8 cellular contexts compared by ENCODE assay signal in genomic region chr12:112900298-112901145, GRCh38. TPM values are rescaled to one million over a fixed set of nuclear protein-coding genes. Genes with fewer than 3 reads are reported as not detected.
DNase-seq lines count a peak whose midpoint lies in the region; ATAC-seq and TF ChIP-seq lines count a peak whose summit lies in the region.

No MANE protein-coding gene starts in this region.

- no TSS peak for BruUV-seq in PC-9 (replicated peaks; lab: Mats Ljungman, UMichigan)

- no peak for TF ChIP-seq POLR2A in adrenal gland (IDR thresholded peaks at IDR 0.05)

- H3K36me3 ChIP-seq in PC-9 (ENCODE audit: low read depth) (no peaks in the 10 kb centered on the region), adrenal gland (replicated peaks in 1 of 2) (no peaks in the 10 kb centered on the region)

- WGBS in adrenal gland, 4 donors: 83 to 87% (median 84%) methylated on average over 11 of the region's 11 CpGs

- H4K20me1 ChIP-seq in PC-9 (ENCODE audit: insufficient read depth): no peaks in the 10 kb centered on the region

- no peaks in the 10 kb centered on the region for H3K9me2 ChIP-seq in PC-9 (ENCODE audit: insufficient read depth)

- intact Hi-C loops in PC-9 (cut with micrococcal nuclease; ENCODE audit: unreplicated experiment): loop anchor here (1.0 to 10.0 kb wide), 4 partner anchors 38 to 254 kb away; partner anchors contain the start of gene OAS3
- intact Hi-C loops in adrenal gland (cut with DNase I): no loop called here

- POLR2A ChIA-PET in PC-9 (lab: Charles Lee; ENCODE audit: unreplicated experiment): no interaction called here

- H3K27me3 ChIP-seq in PC-9 (ENCODE audit: insufficient read depth, low read depth) (peaks cover 36% of the 10 kb centered on the region), adrenal gland (no peaks in the 10 kb centered on the region)

- no peak for ATAC-seq in GM19324 (IDR thresholded peaks at IDR 0.05; ENCODE audit: low FRiP score, unreplicated experiment)
- ATAC-seq in GM19397 (IDR thresholded peaks at IDR 0.05; ENCODE audit: unreplicated experiment): no peak

- H3K4me1 ChIP-seq in PC-9 (replicated peaks; ENCODE audit: insufficient read depth): peaks cover 2% of the 10 kb centered on the region; the same call in 1 of the 2 replicates
- H3K4me1 ChIP-seq in adrenal gland (replicated peaks in 1 of 2): peaks cover 2 to 8% of the 10 kb centered on the region in 2 donors

- no peak overlapping the region for H3K4me2 ChIP-seq in PC-9

- H3F3A ChIP-seq in PC-9 (ENCODE audit: insufficient read depth, low read depth): no peaks in the 10 kb centered on the region

- peak; percentile 58 for DNase-seq in ELF-1 (ENCODE audit: low read depth, low spot score)
- peak; percentile 21 for DNase-seq in HuH-7.5 (ENCODE audit: low spot score)
- peak; percentile 28 to 69 for DNase-seq in PC-9
- DNase-seq in adrenal gland: peak in 5 of 7 donors; percentile 19 to 66 (median 34)
- peak; percentile 41 for DNase-seq in inferior parietal cortex (ENCODE audit: extremely low spot score)
- peak; percentile 5 for DNase-seq in stimulated activated CD8-positive, alpha-beta memory T cell treated with anti-CD3 and anti-CD28 coated beads, Interleukin-4, amount 100 ng/mL, for 24 hours (ENCODE audit: low read depth)

- CTCF ChIA-PET in PC-9 (lab: Charles Lee): interaction anchor here (0.6 to 1.1 kb wide), 10 partner anchors 16 to 960 kb away, joined by 3 to 8 read pairs (median 4); no protein-coding TSS in a partner anchor

- no peak overlapping the region for H2AFZ ChIP-seq in PC-9

- TF ChIP-seq CTCF in PC-9 (conservative IDR thresholded peaks at IDR 0.05) (peak; percentile 84), adrenal gland (IDR thresholded peaks at IDR 0.05) (peak; percentile 52 to 65 (median 63))

- H3K9me3 ChIP-seq in PC-9 (ENCODE audit: insufficient read depth, low read depth): no peaks in the 10 kb centered on the region
- no peaks in the 10 kb centered on the region for H3K9me3 ChIP-seq in adrenal gland (replicated peaks in 1 of 3)

- H3K27ac ChIP-seq in PC-9 (no peak overlapping the region), adrenal gland (no peak overlapping the region)

- H3K79me2 ChIP-seq in PC-9 (ENCODE audit: low read depth): no peaks in the 10 kb centered on the region

- no peak overlapping the region for H3K4me3 ChIP-seq in PC-9
- no peak overlapping the region for H3K4me3 ChIP-seq in adrenal gland

RNA-seq across cellular contexts. Expression of gene OAS1, which starts 6.2 kb away (rescaled TPM):
- total RNA-seq in PC-9 (2021): 13.4 and 18.8 TPM in 2 replicates
- 10 to 100 TPM; 12.3 to 32.0 (median 18.3) TPM for total RNA-seq in adrenal gland
- 10 to 100 TPM in 2 of 3 donors, 1 to 10 TPM in 1; 9.2 to 31.2 (median 22.1) TPM for polyA plus RNA-seq in adrenal gland

RNA-seq across cellular contexts. Expression of gene OAS3, which starts 37.8 kb away (rescaled TPM):
- total RNA-seq in PC-9 (2021) (16.2 and 17.4 TPM in 2 replicates), adrenal gland (10 to 100 TPM in 6 of 8 donors, 1 to 10 TPM in 2; 6.8 to 19.4 (median 11.9) TPM)
- 1 to 10 TPM; 2.7 to 9.3 (median 6.8) TPM for polyA plus RNA-seq in adrenal gland

Comparison
In these comparisons a context has a peak if more than half of its experiments do, and no peak if none do; other contexts are left out.
1. DNase-seq: peak in every context shown above with its lines; median percentile 58 in ELF-1; 48 in PC-9; 41 in inferior parietal cortex; 34 in adrenal gland; 21 in HuH-7.5; 5 in stimulated activated CD8-positive, alpha-beta memory T cell treated with anti-CD3 and anti-CD28 coated beads, Interleukin-4, amount 100 ng/mL, for 24 hours.